Comparison of ENCODE assay signal across 1 cellular context in the genomic region with DNA sequence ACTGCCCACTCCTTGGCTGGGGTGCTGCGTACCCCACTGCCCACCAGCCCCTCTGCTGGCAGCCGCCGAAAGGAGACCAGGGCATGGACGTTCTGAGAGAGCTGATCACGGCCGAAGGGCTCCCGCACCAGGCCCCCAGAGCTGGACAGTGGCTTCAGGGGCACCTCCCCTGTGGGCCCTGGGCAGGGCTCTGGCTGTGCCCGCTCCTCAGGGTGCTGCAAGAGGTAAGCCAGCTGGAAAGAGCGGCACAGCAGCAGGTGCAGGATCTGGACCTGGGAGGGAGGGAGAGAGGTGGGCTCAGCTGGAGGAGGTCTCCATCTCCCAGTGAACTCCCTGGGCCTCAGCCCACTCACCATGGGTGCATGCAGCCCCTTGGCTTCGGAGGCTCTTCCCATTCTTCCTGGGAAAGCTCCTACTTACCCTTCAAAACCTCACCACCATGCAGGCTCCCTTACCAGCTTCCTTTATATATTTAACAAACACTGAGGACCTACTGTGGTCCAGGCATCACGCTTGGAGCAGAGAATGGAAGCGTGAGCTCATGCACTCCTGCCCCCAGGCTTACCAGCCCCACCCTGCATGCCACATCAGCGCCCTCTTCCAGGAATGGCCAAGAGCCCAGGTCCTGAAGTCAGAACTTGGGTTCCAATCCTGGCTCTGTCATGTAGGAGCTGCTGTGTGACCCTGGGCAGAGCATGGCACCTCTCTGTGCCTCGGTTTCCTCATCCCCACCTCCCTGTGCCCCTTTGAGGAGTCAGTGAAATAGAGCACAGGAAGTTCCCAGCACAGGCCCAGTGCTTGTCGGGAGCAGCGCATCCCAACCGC.
A peak's percentile ranks its signal among the peaks of the same experiment; 100 is the strongest.
TF ChIP-seq lines count a peak whose summit lies in the region.

No MANE protein-coding gene starts in this region.

TF ChIP-seq in A549, 52 proteins besides CTCF, POLR2A, EP300 and RAD21:
- TF ChIP-seq, protein P1, sequence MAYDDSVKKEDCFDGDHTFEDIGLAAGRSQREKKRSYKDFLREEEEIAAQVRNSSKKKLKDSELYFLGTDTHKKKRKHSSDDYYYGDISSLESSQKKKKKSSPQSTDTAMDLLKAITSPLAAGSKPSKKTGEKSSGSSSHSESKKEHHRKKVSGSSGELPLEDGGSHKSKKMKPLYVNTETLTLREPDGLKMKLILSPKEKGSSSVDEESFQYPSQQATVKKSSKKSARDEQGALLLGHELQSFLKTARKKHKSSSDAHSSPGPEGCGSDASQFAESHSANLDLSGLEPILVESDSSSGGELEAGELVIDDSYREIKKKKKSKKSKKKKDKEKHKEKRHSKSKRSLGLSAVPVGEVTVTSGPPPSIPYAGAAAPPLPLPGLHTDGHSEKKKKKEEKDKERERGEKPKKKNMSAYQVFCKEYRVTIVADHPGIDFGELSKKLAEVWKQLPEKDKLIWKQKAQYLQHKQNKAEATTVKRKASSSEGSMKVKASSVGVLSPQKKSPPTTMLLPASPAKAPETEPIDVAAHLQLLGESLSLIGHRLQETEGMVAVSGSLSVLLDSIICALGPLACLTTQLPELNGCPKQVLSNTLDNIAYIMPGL (CRISPR knock-in tag; IDR thresholded peaks at IDR 0.05; ENCODE audit: borderline replicate concordance) = no peak
- TF ChIP-seq ZFP36 (IDR thresholded peaks at IDR 0.05; ENCODE audit: borderline replicate concordance, partially characterized antibody) (peak; percentile 43), SREBF2 (IDR thresholded peaks at IDR 0.05) (no peak)
